In genomic region chr1:18941221-18942141, GRCh38 we compare ENCODE assay signal across 9 cellular contexts. TPM values are rescaled to one million over a fixed set of nuclear protein-coding genes. Genes with fewer than 3 reads are reported as not detected.
DNase-seq lines count a peak whose midpoint lies in the region; ATAC-seq and TF ChIP-seq lines count a peak whose summit lies in the region.
"Had no signal": no experiment of that assay in that cellular context is flagged by ENCODE, and none has a peak within 500 bp of the region (broad histone marks: within the 10 kb centered on the region; RNA-seq: fewer than 3 reads in every experiment).

No MANE protein-coding gene starts in this region.

- ATAC-seq in natural killer cell (no peak), memory B cell (ENCODE audit: low read depth) (no peak)
- ATAC-seq in natural killer cell treated with Interleukin-12 subunit alpha and Interleukin-12 subunit beta and Interleukin-15 and Interleukin-18, amount 100 ng/mL, for 72 hours = no peak

- intact Hi-C loops in natural killer cell (cut with micrococcal nuclease) = no loop called here
- intact Hi-C loops in activated CD4-positive, alpha-beta memory T cell treated with anti-CD3 and anti-CD28 coated beads for 36 hours (cut with micrococcal nuclease) = no loop called here

- H3K27me3 Mint-ChIP-seq in natural killer cell (ENCODE audit: low read depth in 2 of 2) = no peaks in the 10 kb centered on the region
- no peaks in the 10 kb centered on the region for H3K27me3 Mint-ChIP-seq in natural killer cell treated with Interleukin-12 subunit alpha and Interleukin-12 subunit beta and Interleukin-15 and Interleukin-18, amount 100 ng/mL, for 72 hours
- no peaks in the 10 kb centered on the region for H3K27me3 Mint-ChIP-seq in memory B cell
- no peaks in the 10 kb centered on the region for H3K27me3 Mint-ChIP-seq in activated CD4-positive, alpha-beta memory T cell treated with anti-CD3 and anti-CD28 coated beads for 36 hours

- no peaks in the 10 kb centered on the region for H3K9me3 ChIP-seq in ectodermal cell (ENCODE audit: control insufficient read depth, low read length)

- H3K36me3 ChIP-seq in ectodermal cell (ENCODE audit: control insufficient read depth, insufficient read depth, low read length) = no peaks in the 10 kb centered on the region

- H3K4me3 Mint-ChIP-seq in natural killer cell (no peak overlapping the region), memory B cell (no peak overlapping the region)
- no peak overlapping the region for H3K4me3 Mint-ChIP-seq in natural killer cell treated with Interleukin-12 subunit alpha and Interleukin-12 subunit beta and Interleukin-15 and Interleukin-18, amount 100 ng/mL, for 72 hours
- H3K4me3 Mint-ChIP-seq in activated CD4-positive, alpha-beta memory T cell treated with anti-CD3 and anti-CD28 coated beads for 36 hours = no peak overlapping the region

- H3K36me3 Mint-ChIP-seq in natural killer cell (no peaks in the 10 kb centered on the region), memory B cell (peaks cover 3% of the 10 kb centered on the region)
- H3K36me3 Mint-ChIP-seq in natural killer cell treated with Interleukin-12 subunit alpha and Interleukin-12 subunit beta and Interleukin-15 and Interleukin-18, amount 100 ng/mL, for 72 hours = no peaks in the 10 kb centered on the region
- peaks cover 3% of the 10 kb centered on the region for H3K36me3 Mint-ChIP-seq in activated CD4-positive, alpha-beta memory T cell treated with anti-CD3 and anti-CD28 coated beads for 36 hours

- peak overlapping the region; percentile 17 for H3K27ac ChIP-seq in ectodermal cell (ENCODE audit: insufficient read depth, low read depth, low read length, poor library complexity, severe bottlenecking)

- no peak overlapping the region for H3K4me3 ChIP-seq in ectodermal cell (ENCODE audit: insufficient read depth, low read depth, low read length)

- H3K27ac Mint-ChIP-seq in natural killer cell (peak overlapping the region; percentile 54 to 56), memory B cell (peak overlapping the region; percentile 45)
- H3K27ac Mint-ChIP-seq in natural killer cell treated with Interleukin-12 subunit alpha and Interleukin-12 subunit beta and Interleukin-15 and Interleukin-18, amount 100 ng/mL, for 72 hours = no peak overlapping the region
- no peak overlapping the region for H3K27ac Mint-ChIP-seq in activated CD4-positive, alpha-beta memory T cell treated with anti-CD3 and anti-CD28 coated beads for 36 hours

- H3K4me1 Mint-ChIP-seq in natural killer cell (peaks cover 65 to 69% of the 10 kb centered on the region in 2 donors), memory B cell (peaks cover 30% of the 10 kb centered on the region)
- peaks cover 46 to 57% of the 10 kb centered on the region in 2 donors for H3K4me1 Mint-ChIP-seq in natural killer cell treated with Interleukin-12 subunit alpha and Interleukin-12 subunit beta and Interleukin-15 and Interleukin-18, amount 100 ng/mL, for 72 hours (ENCODE audit: low read depth in 2 of 2)
- peaks cover 77% of the 10 kb centered on the region for H3K4me1 Mint-ChIP-seq in activated CD4-positive, alpha-beta memory T cell treated with anti-CD3 and anti-CD28 coated beads for 36 hours (ENCODE audit: low read depth)

- POLR2A ChIA-PET in activated CD4-positive, alpha-beta memory T cell treated with anti-CD3 and anti-CD28 coated beads for 36 hours (lab: Charles Lee) = no interaction called here

- DNase-seq in natural killer cell (no peak), memory B cell (ENCODE audit: low spot score in 2 of 2) (no peak), glomerular visceral epithelial cell (ENCODE audit: extremely low spot score) (no peak), NCI-H2227 treated with DMSO at 0.1 percent for 48 hours (lab: John Stamatoyannopoulos, UW) (no peak)
- no peak for DNase-seq in natural killer cell treated with Interleukin-12 subunit alpha and Interleukin-12 subunit beta and Interleukin-15 and Interleukin-18, amount 100 ng/mL, for 72 hours (ENCODE audit: low spot score)
- DNase-seq in central memory CD4-positive, alpha-beta T cell = no peak
- DNase-seq in activated CD4-positive, alpha-beta memory T cell treated with anti-CD3 and anti-CD28 coated beads for 36 hours = no peak
- DNase-seq: SW 1271 had no signal

- TF ChIP-seq CTCF in natural killer cell (IDR thresholded peaks at IDR 0.05) = no peak

- H3K27me3 ChIP-seq in ectodermal cell (ENCODE audit: control insufficient read depth, insufficient read depth, low read length, poor library complexity, severe bottlenecking) = no peaks in the 10 kb centered on the region

- WGBS in ectodermal cell, 2 experiments = 28 to 31% methylated on average over 18 of the region's 18 CpGs

- CTCF ChIA-PET in activated CD4-positive, alpha-beta memory T cell treated with anti-CD3 and anti-CD28 coated beads for 36 hours (lab: Charles Lee) = interaction anchor here (1.2 kb wide), 1 partner anchor 28 kb away, joined by 3 read pairs; no protein-coding TSS in a partner anchor

- H3K9me3 Mint-ChIP-seq in natural killer cell = no peaks in the 10 kb centered on the region
- H3K9me3 Mint-ChIP-seq in natural killer cell treated with Interleukin-12 subunit alpha and Interleukin-12 subunit beta and Interleukin-15 and Interleukin-18, amount 100 ng/mL, for 72 hours = no peaks in the 10 kb centered on the region
- no peaks in the 10 kb centered on the region for H3K9me3 Mint-ChIP-seq in memory B cell
- no peaks in the 10 kb centered on the region for H3K9me3 Mint-ChIP-seq in activated CD4-positive, alpha-beta memory T cell treated with anti-CD3 and anti-CD28 coated beads for 36 hours

- peaks cover 43% of the 10 kb centered on the region for H3K4me1 ChIP-seq in ectodermal cell (ENCODE audit: control insufficient read depth, insufficient read depth, low read length)

RNA-seq across cellular contexts. Expression of gene IFFO2, which starts 15.0 kb away (rescaled TPM):
- total RNA-seq in natural killer cell = 100 to 1,000 TPM in 1 of 3 donors, 10 to 100 TPM in 2; 52.4 to 105 (median 66.5) TPM
- total RNA-seq in natural killer cell treated with Interleukin-12 subunit alpha and Interleukin-12 subunit beta and Interleukin-15 and Interleukin-18, amount 100 ng/mL, for 72 hours = 10 to 100 TPM; 23.5 to 44.2 TPM
- polyA plus RNA-seq in ectodermal cell (2013, experiment 1 of 4) = 4.9 TPM
- 3.3 TPM for polyA plus RNA-seq in ectodermal cell (2013, experiment 2 of 4)
- 3.2 TPM for polyA plus RNA-seq in ectodermal cell (2013, experiment 3 of 4)
- 3.5 TPM for polyA plus RNA-seq in ectodermal cell (2013, experiment 4 of 4)
- 10 to 100 TPM; 40.4 to 42.0 TPM for total RNA-seq in activated CD4-positive, alpha-beta memory T cell treated with anti-CD3 and anti-CD28 coated beads for 36 hours

RNA-seq across cellular contexts. Expression of gene ALDH4A1, which starts 39.1 kb away (rescaled TPM):
- total RNA-seq in natural killer cell = 1 to 10 TPM; 3.4 to 4.1 (median 3.7) TPM
- 1 to 10 TPM; 4.4 to 5.7 TPM for total RNA-seq in natural killer cell treated with Interleukin-12 subunit alpha and Interleukin-12 subunit beta and Interleukin-15 and Interleukin-18, amount 100 ng/mL, for 72 hours
- 29.1 TPM for polyA plus RNA-seq in ectodermal cell (2013, experiment 1 of 4)
- 33.0 TPM for polyA plus RNA-seq in ectodermal cell (2013, experiment 2 of 4)
- 20.8 TPM for polyA plus RNA-seq in ectodermal cell (2013, experiment 3 of 4)
- 23.2 TPM for polyA plus RNA-seq in ectodermal cell (2013, experiment 4 of 4)
- total RNA-seq in activated CD4-positive, alpha-beta memory T cell treated with anti-CD3 and anti-CD28 coated beads for 36 hours = 1 to 10 TPM; 7.2 to 7.3 TPM

Comparison
In these comparisons a context has a peak if more than half of its experiments do, and no peak if none do; other contexts are left out.
1. H3K27ac Mint-ChIP-seq: peak in natural killer cell (2 of 2) and memory B cell (single experiment); none in natural killer cell treated with Interleukin-12 subunit alpha and Interleukin-12 subunit beta and Interleukin-15 and Interleukin-18, amount 100 ng/mL, for 72 hours (0 of 2) and activated CD4-positive, alpha-beta memory T cell treated with anti-CD3 and anti-CD28 coated beads for 36 hours (single experiment).